In the genomic region with DNA sequence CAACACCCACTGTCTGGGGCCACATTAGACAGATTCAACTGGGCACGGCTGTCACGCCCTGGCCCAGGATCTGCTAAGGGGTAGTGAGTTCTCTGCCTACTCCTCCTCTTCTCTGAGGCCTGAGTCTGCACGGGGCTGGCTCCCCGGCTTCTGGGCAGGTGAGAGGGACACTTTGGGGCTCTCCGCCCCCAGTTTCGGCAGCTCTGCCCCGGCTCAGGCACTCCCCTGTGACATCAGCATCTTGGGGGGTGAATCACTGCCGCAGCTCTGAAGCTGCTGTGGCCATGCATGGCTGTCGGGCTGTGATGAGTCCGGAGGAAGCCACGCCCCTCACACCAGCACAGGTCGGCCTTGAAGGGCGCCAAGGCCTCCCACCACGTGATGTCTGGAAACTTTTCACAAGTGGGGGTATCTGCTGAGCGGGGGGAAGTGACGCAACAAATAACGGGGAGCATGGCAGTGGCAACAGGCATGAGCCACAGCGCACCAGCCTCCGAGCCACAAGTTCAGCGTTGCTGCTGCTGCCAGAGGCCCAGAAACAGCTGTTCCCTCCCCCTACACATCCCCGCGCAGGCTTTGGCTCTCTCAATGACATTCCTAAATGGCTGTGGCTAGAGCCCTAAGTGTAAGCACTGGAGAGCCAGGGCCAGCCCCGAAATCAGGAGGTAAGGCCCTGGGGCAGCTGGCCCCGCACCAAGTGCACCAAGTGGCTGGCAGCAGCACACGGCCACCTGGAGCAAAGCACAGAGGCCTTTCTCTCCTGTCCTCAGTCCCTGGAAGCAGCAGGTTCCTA, we compare ENCODE assay signal across 8 cellular contexts. TPM values are rescaled to one million over a fixed set of nuclear protein-coding genes. Genes with fewer than 3 reads are reported as not detected.
DNase-seq lines count a peak whose midpoint lies in the region; ATAC-seq and TF ChIP-seq lines count a peak whose summit lies in the region.

No MANE protein-coding gene starts in this region.

- ATAC-seq in HG02571 (IDR thresholded peaks at IDR 0.05; ENCODE audit: unreplicated experiment) (peak; percentile 46), Right ventricle myocardium inferior (peak; percentile 82)
- peak; percentile 72 for ATAC-seq in activated naive CD8-positive, alpha-beta T cell treated with anti-CD3 and anti-CD28 coated beads, Interleukin-2, amount 10 ng/mL, durations not matched to agents 7 days and 5 days (ENCODE audit: low read depth)

- intact Hi-C loops in Right ventricle myocardium inferior (cut with DNase I), result loop anchor here (5.0 kb wide), 1 partner anchor 47 kb away; no protein-coding TSS in a partner anchor

- H3K27ac ChIP-seq in SU-DHL-6 (ENCODE audit: low read depth, low read length), result peak overlapping the region; percentile 59

- peak overlapping the region; percentile 26 for H3K4me2 ChIP-seq in SU-DHL-6 (ENCODE audit: low read depth, low read length, poor library complexity, severe bottlenecking)

- no peak overlapping the region for H2AFZ ChIP-seq in SU-DHL-6 (ENCODE audit: low read depth, low read length, severe bottlenecking)

- no peaks in the 10 kb centered on the region for H3F3A ChIP-seq in SU-DHL-6 (ENCODE audit: insufficient read depth)

- no peaks in the 10 kb centered on the region for H3K27me3 Mint-ChIP-seq in activated naive CD8-positive, alpha-beta T cell treated with anti-CD3 and anti-CD28 coated beads, Interleukin-2, amount 10 ng/mL, durations not matched to agents 7 days and 5 days

- peaks cover 8% of the 10 kb centered on the region for H3K36me3 Mint-ChIP-seq in activated naive CD8-positive, alpha-beta T cell treated with anti-CD3 and anti-CD28 coated beads, Interleukin-2, amount 10 ng/mL, durations not matched to agents 7 days and 5 days

- H3K36me3 ChIP-seq in SU-DHL-6 (ENCODE audit: low read length), result no peaks in the 10 kb centered on the region

- TF ChIP-seq CTCF in SU-DHL-6 (IDR thresholded peaks at IDR 0.05; ENCODE audit: insufficient read depth, low read length, poor library complexity, severe bottlenecking), result no peak

- no peaks in the 10 kb centered on the region for H3K27me3 ChIP-seq in SU-DHL-6 (ENCODE audit: low read length)

- DNase-seq in GM04503 (ENCODE audit: low read depth) (peak; percentile 85), Right ventricle myocardium inferior (ENCODE audit: missing footprints) (peak; percentile 90), pulmonary artery endothelial cell (ENCODE audit: low read depth, low spot score) (peak; percentile 80), ureter (ENCODE audit: low spot score) (peak; percentile 89), HT-29 (ENCODE audit: low spot score) (no peak)
- peak; percentile 58 for DNase-seq in activated naive CD8-positive, alpha-beta T cell treated with anti-CD3 and anti-CD28 coated beads, Interleukin-2, amount 10 ng/mL, durations not matched to agents 7 days and 5 days

- peak overlapping the region; percentile 29; the same call in 1 of the 2 replicates for H3K9ac ChIP-seq in SU-DHL-6 (ENCODE audit: low read length)

- H3K27ac Mint-ChIP-seq in activated naive CD8-positive, alpha-beta T cell treated with anti-CD3 and anti-CD28 coated beads, Interleukin-2, amount 10 ng/mL, durations not matched to agents 7 days and 5 days, result peak overlapping the region; percentile 85

- no peaks in the 10 kb centered on the region for H4K20me1 ChIP-seq in SU-DHL-6 (ENCODE audit: low read depth, low read length)

- H3K4me3 ChIP-seq in SU-DHL-6 (ENCODE audit: insufficient read depth, low read length, poor library complexity, severe bottlenecking), result no peak overlapping the region

- H3K9me3 Mint-ChIP-seq in activated naive CD8-positive, alpha-beta T cell treated with anti-CD3 and anti-CD28 coated beads, Interleukin-2, amount 10 ng/mL, durations not matched to agents 7 days and 5 days, result no peaks in the 10 kb centered on the region

- no peaks in the 10 kb centered on the region for H3K9me2 ChIP-seq in SU-DHL-6 (replicated peaks; ENCODE audit: insufficient read depth, low read length)

- no peaks in the 10 kb centered on the region for H3K9me3 ChIP-seq in SU-DHL-6 (ENCODE audit: insufficient read depth, low read length)

- POLR2A ChIA-PET in activated naive CD8-positive, alpha-beta T cell treated with anti-CD3 and anti-CD28 coated beads, Interleukin-2, amount 10 ng/mL, durations not matched to agents 7 days and 5 days (lab: Charles Lee), result interaction anchor here (0.6 to 1.1 kb wide), 3 partner anchors 12 to 102 kb away, joined by 3 to 5 read pairs (median 3); partner anchors contain the start of gene SPEN

- H3K4me1 Mint-ChIP-seq in activated naive CD8-positive, alpha-beta T cell treated with anti-CD3 and anti-CD28 coated beads, Interleukin-2, amount 10 ng/mL, durations not matched to agents 7 days and 5 days, result peaks cover 45% of the 10 kb centered on the region

- peaks cover 50% of the 10 kb centered on the region for H3K79me2 ChIP-seq in SU-DHL-6 (ENCODE audit: insufficient read depth, low read length)

- peak overlapping the region; percentile 22 for H3K4me3 Mint-ChIP-seq in activated naive CD8-positive, alpha-beta T cell treated with anti-CD3 and anti-CD28 coated beads, Interleukin-2, amount 10 ng/mL, durations not matched to agents 7 days and 5 days

RNA-seq across cellular contexts. Expression of gene ZBTB17, which starts 26.3 kb away (rescaled TPM):
- total RNA-seq in activated naive CD8-positive, alpha-beta T cell treated with anti-CD3 and anti-CD28 coated beads, Interleukin-2, amount 10 ng/mL, durations not matched to agents 7 days and 5 days, result 10 to 100 TPM; 46.4 to 47.6 TPM
- total RNA-seq in Right ventricle myocardium inferior (23.4 TPM), pulmonary artery endothelial cell (52.4 and 63.3 TPM in 2 replicates), ureter (44.4 TPM)
- total RNA-seq in HT-29 (2014; rRNA removed; shearing (Covaris generic)), result 44.1 and 45.5 TPM in 2 replicates

RNA-seq across cellular contexts. Expression of gene SRARP, which starts 54.4 kb away (rescaled TPM):
- not detected for total RNA-seq in activated naive CD8-positive, alpha-beta T cell treated with anti-CD3 and anti-CD28 coated beads, Interleukin-2, amount 10 ng/mL, durations not matched to agents 7 days and 5 days
- total RNA-seq in Right ventricle myocardium inferior (0.41 TPM), pulmonary artery endothelial cell (not detected in 2 replicates), ureter (not detected)
- total RNA-seq in HT-29 (2014; rRNA removed; shearing (Covaris generic)), result not detected in 2 replicates
